ENCODE assay signal across 8 cellular contexts in the genomic region with DNA sequence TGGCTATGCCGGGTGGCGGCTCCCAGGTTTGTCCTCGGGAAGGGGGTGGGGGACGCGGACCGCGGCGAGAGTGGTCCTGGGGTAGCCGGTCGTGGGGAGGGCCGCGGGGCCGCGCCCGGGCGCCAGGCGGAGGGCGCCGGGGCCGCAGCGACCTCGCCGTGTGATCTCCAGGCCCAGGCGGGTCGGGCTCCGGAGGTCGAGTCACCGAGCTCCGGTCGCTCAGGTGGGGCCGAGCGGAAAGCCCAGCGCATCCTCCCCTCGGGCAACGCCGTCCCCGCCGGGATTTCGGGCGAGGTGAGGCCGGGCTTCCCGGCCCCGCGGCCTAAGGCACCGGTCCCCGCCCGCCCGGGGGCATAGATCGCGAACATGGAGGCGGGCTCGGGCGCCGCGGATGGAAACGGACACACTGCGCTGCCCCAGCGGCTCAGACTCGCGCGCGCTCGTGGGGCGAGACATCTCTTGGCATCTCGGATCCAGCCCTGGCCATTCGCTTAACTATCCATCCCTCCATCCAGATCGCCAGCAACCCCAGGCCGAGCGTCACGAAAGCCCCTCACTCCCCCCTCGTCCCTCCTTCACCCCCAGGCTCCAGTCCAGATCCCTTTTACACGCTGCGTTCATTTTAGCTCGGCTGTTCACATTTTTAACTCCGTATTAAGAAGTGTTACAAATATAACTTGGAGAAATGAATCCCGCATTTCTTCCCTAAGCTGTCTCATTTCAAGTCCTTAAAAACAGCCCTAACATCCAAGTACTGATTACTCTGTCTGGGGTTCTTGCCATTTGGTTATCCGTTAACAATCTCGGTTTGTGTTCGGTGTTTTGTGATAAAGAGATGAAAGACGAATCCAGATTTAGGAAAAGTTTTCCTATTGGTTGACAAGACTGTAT. TPM values are rescaled to one million over a fixed set of nuclear protein-coding genes. Genes with fewer than 3 reads are reported as not detected.
DNase-seq lines count a peak whose midpoint lies in the region; ATAC-seq and TF ChIP-seq lines count a peak whose summit lies in the region.

No MANE protein-coding gene starts in this region.

- intact Hi-C loops in spleen (cut with DNase I; ENCODE audit: low total_unique reads), result loop anchor here (10.0 kb wide), 1 partner anchor 149 kb away; no protein-coding TSS in a partner anchor

- H3K4me1 ChIP-seq in spleen, result peaks cover 0 to 30% (median 21%) of the 10 kb centered on the region in 6 donors

- peak overlapping the region; percentile 44 to 71 (median 56) for H3K4me3 ChIP-seq in spleen

- ATAC-seq in GM19467 (IDR thresholded peaks at IDR 0.05; ENCODE audit: unreplicated experiment), result peak; percentile 14

- DNase-seq in ELF-1 (ENCODE audit: low read depth, low spot score) (peak; percentile 71), HK-2 (ENCODE audit: unreplicated experiment) (peak; percentile 52), SHP77 (lab: John Stamatoyannopoulos, UW) (peak; percentile 34 to 39), spleen (peak; percentile 85)
- DNase-seq in activated CD4-positive, CD25-positive, alpha-beta regulatory T cell treated with anti-CD3 and anti-CD28 coated beads, Interleukin-2, amount 50 U/mL, for 72 hours, result no peak

- 1 to 4% (median 1%) methylated on average over 45 to 80 of the region's 80 CpGs for WGBS in spleen, 5 donors

- TF ChIP-seq POLR2A in spleen (IDR thresholded peaks at IDR 0.05), result no peak

- H3K27ac ChIP-seq in cingulate gyrus (ENCODE audit: low read depth, low read length) (peak overlapping the region; percentile 85), layer of hippocampus (ENCODE audit: low read depth, low read length) (peak overlapping the region; percentile 90), spleen (peak overlapping the region; percentile 58 to 90 (median 86))

- H3K27me3 ChIP-seq in layer of hippocampus (ENCODE audit: control insufficient read depth, insufficient read depth, low read length) (no peaks in the 10 kb centered on the region), spleen (replicated peaks in 1 of 7) (peaks cover 0 to 67% (median 16%) of the 10 kb centered on the region in 7 donors)

- no peaks in the 10 kb centered on the region for H3K36me3 ChIP-seq in spleen

- TF ChIP-seq CTCF in spleen (IDR thresholded peaks at IDR 0.05 in 8 of 11, conservative IDR thresholded peaks at IDR 0.05 in 3 of 11), result no peak

- no peaks in the 10 kb centered on the region for H3K9me3 ChIP-seq in spleen

RNA-seq across cellular contexts. Expression of gene ZC3H12C, which starts 0.5 kb away (rescaled TPM):
- total RNA-seq in spleen, result 10 to 100 TPM in 1 of 7 donors, 1 to 10 TPM in 6; 3.9 to 10.4 (median 6.4) TPM
- 1 to 10 TPM in 1 of 3 donors, under 1 TPM in 2; 0.44 to 1.6 (median 0.46) TPM for polyA plus RNA-seq in spleen
